ENCODE assay signal across 20 cellular contexts in the genomic region with DNA sequence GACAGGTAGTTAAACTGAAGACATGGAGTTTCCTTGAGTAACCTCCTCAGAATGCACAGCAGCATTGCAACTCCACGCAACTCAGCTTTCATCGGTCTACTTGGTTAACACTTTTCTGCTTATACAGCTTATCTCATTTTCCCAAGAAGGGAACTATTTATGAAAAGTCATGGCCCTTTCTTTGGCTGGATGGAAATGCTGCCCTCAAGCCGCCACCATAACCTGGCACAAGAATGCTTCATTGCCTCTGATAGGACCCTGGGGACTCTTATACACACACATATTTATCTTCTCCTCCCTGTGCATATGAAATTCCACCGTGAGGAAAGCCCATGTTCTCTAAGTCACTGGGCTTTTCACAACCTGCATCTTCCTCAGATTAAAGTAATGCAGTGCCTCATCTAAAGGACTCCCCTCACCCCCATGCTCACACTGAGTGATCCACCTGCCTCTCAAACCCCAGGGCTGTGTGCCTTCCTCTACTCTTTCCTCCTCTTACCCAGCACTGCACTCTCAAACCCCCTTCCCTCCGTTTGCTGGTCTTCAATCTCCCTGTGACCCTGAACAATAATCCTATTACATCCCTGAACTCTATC.
"Had no signal": no experiment of that assay in that cellular context is flagged by ENCODE, and none has a peak within 500 bp of the region (broad histone marks: within the 10 kb centered on the region; RNA-seq: fewer than 3 reads in every experiment).

No MANE protein-coding gene starts in this region.

- H3K36me3 ChIP-seq: adrenal gland had no signal

- H3K27ac ChIP-seq: adrenal gland had no signal

- H3K4me3 ChIP-seq: adrenal gland had no signal

- ATAC-seq: activated CD4-positive, CD25-positive, alpha-beta regulatory T cell treated with anti-CD3 and anti-CD28 coated beads, Interleukin-2, amount 50 U/mL, for 24 hours; activated CD8-positive, alpha-beta T cell treated with anti-CD3 and anti-CD28 coated beads, Interleukin-2, amount 10 ng/mL, durations not matched to agents 7 days and 5 days had no signal

- DNase-seq: activated CD4-positive, alpha-beta T cell treated with anti-CD3 and anti-CD28 coated beads for 48 hours; activated CD4-positive, alpha-beta T cell treated with anti-CD3 and anti-CD28 coated beads, Interleukin-2, amount 50 U/mL, for 4 hours; activated CD8-positive, alpha-beta memory T cell treated with anti-CD3 and anti-CD28 coated beads, Interleukin-2, amount 50 U/mL, for 48 hours; activated CD8-positive, alpha-beta T cell treated with anti-CD3 and anti-CD28 coated beads, Interleukin-2, amount 10 ng/mL, durations not matched to agents 7 days and 5 days; activated naive CD4-positive, alpha-beta T cell treated with anti-CD3 and anti-CD28 coated beads, Interleukin-2, amount 50 U/mL, for 16 hours; activated naive CD8-positive, alpha-beta T cell treated with anti-CD3 and anti-CD28 coated beads, Interleukin-2, amount 10 ng/mL, durations not matched to agents 7 days and 5 days; activated T-cell treated with anti-CD3 and anti-CD28 coated beads, Interleukin-2, amount 50 U/mL, for 1 hour; adrenal gland; anterior cingulate cortex; cerebellar nuclear complex; KG1; NCI-H1092; NCI-H1930; NCI-H345; NCI-H510A; NCI-H748 treated with DMSO at 0.1 percent for 48 hours; SIG-M5; T-helper 1 cell had no signal

- H3K9me3 ChIP-seq: adrenal gland had no signal

- H3K4me1 ChIP-seq: adrenal gland had no signal

- FAIRE-seq: colon had no signal

- H3K27me3 ChIP-seq: adrenal gland had no signal
